Comparison of ENCODE assay signal across 10 cellular contexts in the genomic region with DNA sequence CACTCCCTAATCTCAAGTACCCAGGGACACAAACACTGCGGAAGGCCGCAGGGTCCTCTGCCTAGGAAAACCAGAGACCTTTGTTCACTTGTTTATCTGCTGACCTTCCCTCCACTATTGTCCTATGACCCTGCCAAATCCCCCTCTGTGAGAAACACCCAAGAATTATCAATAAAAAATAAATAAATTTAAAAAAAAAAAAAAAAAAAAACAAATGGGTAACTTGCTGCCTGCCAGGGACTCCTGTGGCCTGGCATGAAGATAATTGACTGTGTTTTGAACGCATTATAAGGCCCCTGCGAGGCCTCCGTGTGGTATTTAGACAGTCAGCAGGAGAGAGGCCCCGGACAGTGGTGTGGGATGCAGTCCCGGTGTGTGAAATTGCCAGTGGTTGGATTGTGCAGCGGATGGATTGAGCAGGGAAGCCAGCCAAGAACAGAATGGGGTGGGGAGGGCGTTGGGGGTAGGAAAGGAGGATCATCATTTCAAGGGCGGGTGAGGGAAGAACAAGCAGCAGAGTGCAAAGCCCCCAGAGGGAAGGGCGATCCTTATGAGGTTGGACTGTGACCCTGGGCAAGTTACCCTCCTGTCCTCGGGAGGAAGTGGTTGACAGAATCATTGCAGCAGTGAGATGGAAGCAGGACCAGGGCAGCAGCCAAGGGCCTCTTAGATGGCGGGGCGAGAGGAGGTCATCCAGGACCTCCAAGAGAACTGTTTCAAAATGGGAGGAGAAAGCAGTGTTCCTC. TPM values are rescaled to one million over a fixed set of nuclear protein-coding genes. Genes with fewer than 3 reads are reported as not detected.
DNase-seq lines count a peak whose midpoint lies in the region; ATAC-seq and TF ChIP-seq lines count a peak whose summit lies in the region.
"Had no signal": no experiment of that assay in that cellular context is flagged by ENCODE, and none has a peak within 500 bp of the region (broad histone marks: within the 10 kb centered on the region; RNA-seq: fewer than 3 reads in every experiment).

No MANE protein-coding gene starts in this region.

- H3K4me3 ChIP-seq in fibroblast of the aortic adventitia (ENCODE audit: low read depth, low read length) = no peak overlapping the region

- ATAC-seq in HG02763 (IDR thresholded peaks at IDR 0.05; ENCODE audit: unreplicated experiment) = no peak
- ATAC-seq in natural killer cell = no peak
- ATAC-seq in GM21825 (IDR thresholded peaks at IDR 0.05; ENCODE audit: unreplicated experiment) = no peak
- ATAC-seq in stimulated activated effector memory CD8-positive, alpha-beta T cell treated with anti-CD3 and anti-CD28 coated beads, Interleukin-12 subunit alpha, Interleukin-12 subunit beta, amount 100 ng/mL, for 72 hours = no peak
- ATAC-seq: activated T-cell treated with anti-CD3 and anti-CD28 coated beads, Interleukin-2, amount 50 U/mL, for 72 hours had no signal

- H3K27me3 Mint-ChIP-seq in progenitor cell of endocrine pancreas (no peaks in the 10 kb centered on the region), natural killer cell (ENCODE audit: low read depth in 2 of 2) (no peaks in the 10 kb centered on the region)

- H3K27ac Mint-ChIP-seq in progenitor cell of endocrine pancreas = peak overlapping the region; percentile 4
- peak overlapping the region in 1 of 2 donors; percentile 44 for H3K27ac Mint-ChIP-seq in natural killer cell
- H3K27ac Mint-ChIP-seq in stimulated activated effector memory CD8-positive, alpha-beta T cell treated with anti-CD3 and anti-CD28 coated beads, Interleukin-12 subunit alpha, Interleukin-12 subunit beta, amount 100 ng/mL, for 72 hours = no peak overlapping the region

- H3K9me3 Mint-ChIP-seq in progenitor cell of endocrine pancreas (ENCODE audit: low read depth) = peaks cover 8% of the 10 kb centered on the region
- H3K9me3 Mint-ChIP-seq in natural killer cell = no peaks in the 10 kb centered on the region
- H3K9me3 Mint-ChIP-seq in stimulated activated effector memory CD8-positive, alpha-beta T cell treated with anti-CD3 and anti-CD28 coated beads, Interleukin-12 subunit alpha, Interleukin-12 subunit beta, amount 100 ng/mL, for 72 hours = no peaks in the 10 kb centered on the region

- intact Hi-C loops in natural killer cell (cut with micrococcal nuclease) = no loop called here

- peak; percentile 22 for DNase-seq in COLO829 (ENCODE audit: low spot score)
- DNase-seq in NCI-H2227 (lab: John Stamatoyannopoulos, UW; ENCODE audit: unreplicated experiment) = peak; percentile 18
- peak; percentile 67 for DNase-seq in fibroblast of the aortic adventitia (ENCODE audit: low read depth)
- DNase-seq in progenitor cell of endocrine pancreas (ENCODE audit: low spot score, unreplicated experiment) = no peak
- no peak for DNase-seq in natural killer cell
- no peak for DNase-seq in stimulated activated effector memory CD8-positive, alpha-beta T cell treated with anti-CD3 and anti-CD28 coated beads, Interleukin-12 subunit alpha, Interleukin-12 subunit beta, amount 100 ng/mL, for 72 hours (ENCODE audit: low spot score in 2 of 2)
- DNase-seq: activated T-cell treated with anti-CD3 and anti-CD28 coated beads, Interleukin-2, amount 50 U/mL, for 72 hours; effector CD8-positive, alpha-beta T cell had no signal

- peaks cover 15% of the 10 kb centered on the region for H3K36me3 Mint-ChIP-seq in progenitor cell of endocrine pancreas (ENCODE audit: insufficient read depth)
- no peaks in the 10 kb centered on the region for H3K36me3 Mint-ChIP-seq in natural killer cell
- H3K36me3 Mint-ChIP-seq in stimulated activated effector memory CD8-positive, alpha-beta T cell treated with anti-CD3 and anti-CD28 coated beads, Interleukin-12 subunit alpha, Interleukin-12 subunit beta, amount 100 ng/mL, for 72 hours = peaks cover 11% of the 10 kb centered on the region

- TF ChIP-seq CTCF in fibroblast of the aortic adventitia (IDR thresholded peaks at IDR 0.05; ENCODE audit: insufficient read depth, low read length) (no peak), progenitor cell of endocrine pancreas (IDR thresholded peaks at IDR 0.05; ENCODE audit: unreplicated experiment) (no peak), natural killer cell (IDR thresholded peaks at IDR 0.05) (no peak)

- H3K4me1 Mint-ChIP-seq in progenitor cell of endocrine pancreas (ENCODE audit: low read depth) (peaks cover 1% of the 10 kb centered on the region), natural killer cell (peaks cover 0 to 34% of the 10 kb centered on the region in 2 donors)
- H3K4me1 Mint-ChIP-seq in stimulated activated effector memory CD8-positive, alpha-beta T cell treated with anti-CD3 and anti-CD28 coated beads, Interleukin-12 subunit alpha, Interleukin-12 subunit beta, amount 100 ng/mL, for 72 hours = peaks cover 44% of the 10 kb centered on the region

- H3K4me3 Mint-ChIP-seq in progenitor cell of endocrine pancreas (ENCODE audit: low read depth) (no peak overlapping the region), natural killer cell (no peak overlapping the region)
- H3K4me3 Mint-ChIP-seq in stimulated activated effector memory CD8-positive, alpha-beta T cell treated with anti-CD3 and anti-CD28 coated beads, Interleukin-12 subunit alpha, Interleukin-12 subunit beta, amount 100 ng/mL, for 72 hours = no peak overlapping the region
- H3K4me3 Mint-ChIP-seq: activated T-cell treated with anti-CD3 and anti-CD28 coated beads, Interleukin-2, amount 50 U/mL, for 72 hours had no signal

RNA-seq across cellular contexts. Expression of a gene that starts 43.3 kb away (rescaled TPM):
- total RNA-seq in fibroblast of the aortic adventitia (ENCODE audit: low replicate concordance) (1.3 and 10.4 TPM in 2 replicates), progenitor cell of endocrine pancreas (13.9 and 14.0 TPM in 2 replicates), natural killer cell (10 to 100 TPM; 14.4 to 20.4 (median 18.8) TPM)

Comparison
In these comparisons a context has a peak if more than half of its experiments do, and no peak if none do; other contexts are left out.
1. DNase-seq: peak in COLO829 (single experiment), NCI-H2227 (single experiment) and fibroblast of the aortic adventitia (single experiment); none in progenitor cell of endocrine pancreas (single experiment), natural killer cell (single experiment) and stimulated activated effector memory CD8-positive, alpha-beta T cell treated with anti-CD3 and anti-CD28 coated beads, Interleukin-12 subunit alpha, Interleukin-12 subunit beta, amount 100 ng/mL, for 72 hours (0 of 2).